Comparison of ENCODE assay signal across 24 cellular contexts in the genomic region with DNA sequence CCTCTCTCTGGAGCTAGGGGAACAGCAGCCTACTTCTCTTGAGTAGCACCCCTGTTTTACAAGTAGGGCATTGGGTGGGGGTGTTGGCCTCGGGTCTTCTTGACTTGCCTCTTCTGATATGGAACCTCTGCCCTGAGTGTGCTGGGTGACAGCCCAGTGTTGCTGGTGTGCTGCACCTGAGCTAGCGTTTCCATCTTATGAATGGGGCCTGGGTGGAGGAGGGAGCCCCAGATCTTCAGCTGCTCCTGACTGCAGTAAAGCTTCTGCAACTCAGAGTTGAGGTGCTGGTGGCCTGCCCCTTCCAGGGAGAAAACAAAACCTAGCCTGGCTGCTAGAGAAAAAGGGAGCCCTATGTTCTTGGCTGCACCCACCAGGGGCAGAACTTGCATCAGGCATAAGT.
"Had no signal": no experiment of that assay in that cellular context is flagged by ENCODE, and none has a peak within 500 bp of the region (broad histone marks: within the 10 kb centered on the region; RNA-seq: fewer than 3 reads in every experiment).

No MANE protein-coding gene starts in this region.

- H3K4me3 Mint-ChIP-seq: activated B cell treated with CpG ODN at 0.5 μM for 24 hours; activated CD4-positive, alpha-beta memory T cell treated with anti-CD3 and anti-CD28 coated beads, Interleukin-2, amount 10 ng/mL, durations not matched to agents 7 days and 5 days; activated naive CD4-positive, alpha-beta T cell treated with anti-CD3 and anti-CD28 coated beads, Interleukin-2, amount 10 ng/mL, durations not matched to agents 7 days and 5 days; activated naive CD8-positive, alpha-beta T cell treated with anti-CD3 and anti-CD28 coated beads for 36 hours; activated T-cell treated with anti-CD3 and anti-CD28 coated beads, Interleukin-2, amount 50 U/mL, for 72 hours; T-cell had no signal

- DNase-seq: activated B cell treated with CpG ODN at 0.5 μM for 24 hours; activated CD4-positive, alpha-beta T cell treated with anti-CD3 and anti-CD28 coated beads for 1 hour; activated CD4-positive, alpha-beta T cell treated with anti-CD3 and anti-CD28 coated beads, Interleukin-2, amount 50 U/mL, for 1 hour; activated gamma-delta T cell treated with Interleukin-2 at 50 U/mL for 16 hours; activated naive CD4-positive, alpha-beta T cell treated with anti-CD3 and anti-CD28 coated beads, Interleukin-2, amount 10 ng/mL, durations not matched to agents 7 days and 5 days; activated naive CD8-positive, alpha-beta T cell treated with anti-CD3 and anti-CD28 coated beads for 36 hours; activated T-cell treated with anti-CD3 and anti-CD28 coated beads, Interleukin-2, amount 50 U/mL, for 72 hours; body of pancreas; central memory CD4-positive, alpha-beta T cell; MG63; NCI-H1105; NCI-H1436; NCI-H1694 treated with DMSO at 0.1 percent for 48 hours; NCI-H2029 treated with DMSO at 0.1 percent for 48 hours; NCI-H345; NCI-H510A; NCI-H526 treated with DMSO at 0.1 percent for 48 hours; PC-3; SIG-M5; T-cell; T1000 had no signal

- H3K4me1 Mint-ChIP-seq: activated B cell treated with CpG ODN at 0.5 μM for 24 hours, T-cell had no signal

- H3K27ac ChIP-seq: ascending aorta, body of pancreas had no signal

- H3K36me3 Mint-ChIP-seq: activated naive CD4-positive, alpha-beta T cell treated with anti-CD3 and anti-CD28 coated beads, Interleukin-2, amount 10 ng/mL, durations not matched to agents 7 days and 5 days; T-cell had no signal

- H3K4me1 ChIP-seq: ascending aorta, body of pancreas had no signal

- ATAC-seq: body of pancreas, PC-3, T-cell had no signal

- H3K36me3 ChIP-seq: ascending aorta, MG63 had no signal

- H3K27me3 Mint-ChIP-seq: activated B cell treated with CpG ODN at 0.5 μM for 24 hours; activated naive CD4-positive, alpha-beta T cell treated with anti-CD3 and anti-CD28 coated beads, Interleukin-2, amount 10 ng/mL, durations not matched to agents 7 days and 5 days had no signal

- H3K4me3 ChIP-seq: ascending aorta, body of pancreas, MG63 had no signal

- H3K27ac Mint-ChIP-seq: activated B cell treated with CpG ODN at 0.5 μM for 24 hours; activated CD4-positive, alpha-beta memory T cell treated with anti-CD3 and anti-CD28 coated beads, Interleukin-2, amount 10 ng/mL, durations not matched to agents 7 days and 5 days; activated naive CD8-positive, alpha-beta T cell treated with anti-CD3 and anti-CD28 coated beads for 36 hours; activated T-cell treated with anti-CD3 and anti-CD28 coated beads, Interleukin-2, amount 50 U/mL, for 72 hours; activated T-helper 2 cell treated with anti-CD3 and anti-CD28 coated beads, Interferon-gamma antibody, Interleukin-2, Interleukin-4, amounts not matched to agents 10 μg/mL and 5 μg/mL and 100 μg/mL, durations not matched to agents 14 hours and 24 hours and 36 hours; T-cell had no signal

- H3K9me3 ChIP-seq: body of pancreas, MG63 had no signal

- H3K27me3 ChIP-seq: ascending aorta, body of pancreas, MG63 had no signal
